Comparison of ENCODE assay signal across 19 cellular contexts in genomic region chr22:42626951-42627625, GRCh38. TPM values are rescaled to one million over a fixed set of nuclear protein-coding genes. Genes with fewer than 3 reads are reported as not detected.
A peak's percentile ranks its signal among the peaks of the same experiment; 100 is the strongest.
DNase-seq lines count a peak whose midpoint lies in the region; ATAC-seq and TF ChIP-seq lines count a peak whose summit lies in the region.
"Had no signal": no experiment of that assay in that cellular context is flagged by ENCODE, and none has a peak within 500 bp of the region (broad histone marks: within the 10 kb centered on the region; RNA-seq: fewer than 3 reads in every experiment).

No MANE protein-coding gene starts in this region.

- no peak overlapping the region for H3K4me3 ChIP-seq in spleen
- H3K4me3 ChIP-seq: BLaER1 had no signal

- no peak for DNase-seq in stimulated activated naive CD8-positive, alpha-beta T cell treated with anti-CD3 and anti-CD28 coated beads, Interleukin-15, amount 100 ng/mL, for 72 hours
- no peak for DNase-seq in stimulated activated naive CD8-positive, alpha-beta T cell treated with anti-CD3 and anti-CD28 coated beads, Interleukin-15, Interleukin-2, amounts not matched to agents 100 U/mL and 50 U/mL, for 24 hours
- no peak for DNase-seq in RWPE1 (ENCODE audit: low spot score)
- no peak for DNase-seq in endothelial cell (ENCODE audit: low spot score)
- DNase-seq in spleen = peak; percentile 62
- no peak for DNase-seq in activated naive CD4-positive, alpha-beta T cell treated with anti-CD3 and anti-CD28 coated beads, Interleukin-2, amount 50 U/mL, for 72 hours (ENCODE audit: low spot score in 2 of 2)
- DNase-seq: Caco-2; CD4-positive, CD25-positive, alpha-beta regulatory T cell; CD8-positive, alpha-beta T cell; DMS153; DND-41; H9 had no signal

- peaks cover 12% of the 10 kb centered on the region for H3K36me3 Mint-ChIP-seq in endothelial cell (ENCODE audit: low read depth, unreplicated experiment)
- H3K36me3 Mint-ChIP-seq in activated naive CD4-positive, alpha-beta T cell treated with anti-CD3 and anti-CD28 coated beads, Interleukin-2, amount 50 U/mL, for 72 hours = no peaks in the 10 kb centered on the region

- H3K9me3 ChIP-seq in spleen = no peaks in the 10 kb centered on the region
- H3K9me3 ChIP-seq: BLaER1, Caco-2 had no signal

- POLR2A ChIA-PET in RWPE1 (lab: Yijun Ruan, JAX; ENCODE audit: low non-redundant PET) = no interaction called here

- H3K4me1 Mint-ChIP-seq in stimulated activated naive CD8-positive, alpha-beta T cell treated with anti-CD3 and anti-CD28 coated beads, Interleukin-15, amount 100 ng/mL, for 72 hours = no peaks in the 10 kb centered on the region
- no peaks in the 10 kb centered on the region for H3K4me1 Mint-ChIP-seq in endothelial cell (ENCODE audit: unreplicated experiment)

- no peaks in the 10 kb centered on the region for H3K27me3 Mint-ChIP-seq in stimulated activated naive CD8-positive, alpha-beta T cell treated with anti-CD3 and anti-CD28 coated beads, Interleukin-15, amount 100 ng/mL, for 72 hours
- peaks cover 17% of the 10 kb centered on the region for H3K27me3 Mint-ChIP-seq in endothelial cell (ENCODE audit: unreplicated experiment)
- H3K27me3 Mint-ChIP-seq: B cell; CD4-positive, CD25-positive, alpha-beta regulatory T cell had no signal

- WGBS in spleen, 5 donors = 83 to 98% (median 97%) methylated on average over 3 to 25 of the region's 25 CpGs

- no peaks in the 10 kb centered on the region for H3K9me3 Mint-ChIP-seq in stimulated activated naive CD8-positive, alpha-beta T cell treated with anti-CD3 and anti-CD28 coated beads, Interleukin-15, amount 100 ng/mL, for 72 hours
- H3K9me3 Mint-ChIP-seq in endothelial cell (ENCODE audit: unreplicated experiment) = no peaks in the 10 kb centered on the region
- H3K9me3 Mint-ChIP-seq in activated naive CD4-positive, alpha-beta T cell treated with anti-CD3 and anti-CD28 coated beads, Interleukin-2, amount 50 U/mL, for 72 hours = no peaks in the 10 kb centered on the region
- H3K9me3 Mint-ChIP-seq: CD8-positive, alpha-beta T cell; H9 had no signal

- no peaks in the 10 kb centered on the region for H3K27me3 ChIP-seq in spleen (replicated peaks in 1 of 7)
- H3K27me3 ChIP-seq: BLaER1 had no signal

- intact Hi-C loops in spleen (cut with DNase I; ENCODE audit: low total_unique reads) = no loop called here

- H3K36me3 ChIP-seq in spleen = peaks cover 3 to 100% (median 87%) of the 10 kb centered on the region in 6 donors

- H3K4me1 ChIP-seq in spleen = peaks cover 0 to 28% (median 11%) of the 10 kb centered on the region in 6 donors
- H3K4me1 ChIP-seq: Caco-2 had no signal

- CTCF ChIA-PET in RWPE1 (lab: Yijun Ruan, JAX) = no interaction called here

- no peak overlapping the region for H3K4me3 Mint-ChIP-seq in stimulated activated naive CD8-positive, alpha-beta T cell treated with anti-CD3 and anti-CD28 coated beads, Interleukin-15, amount 100 ng/mL, for 72 hours
- peak overlapping the region; percentile 53 for H3K4me3 Mint-ChIP-seq in endothelial cell (ENCODE audit: unreplicated experiment)
- H3K4me3 Mint-ChIP-seq: B cell; CD4-positive, CD25-positive, alpha-beta regulatory T cell; CD8-positive, alpha-beta T cell; H9 had no signal

- no peak for TF ChIP-seq POLR2A in spleen (IDR thresholded peaks at IDR 0.05)

- peak overlapping the region; percentile 100 for H3K27ac ChIP-seq in RWPE1
- H3K27ac ChIP-seq in spleen = no peak overlapping the region
- H3K27ac ChIP-seq: BLaER1, C4-2B had no signal

- peak; percentile 41 for ATAC-seq in stimulated activated naive CD8-positive, alpha-beta T cell treated with anti-CD3 and anti-CD28 coated beads, Interleukin-15, amount 100 ng/mL, for 72 hours
- no peak for ATAC-seq in stimulated activated naive CD8-positive, alpha-beta T cell treated with anti-CD3 and anti-CD28 coated beads, Interleukin-15, Interleukin-2, amounts not matched to agents 100 U/mL and 50 U/mL, for 24 hours
- ATAC-seq in GM18868 (IDR thresholded peaks at IDR 0.05; ENCODE audit: unreplicated experiment) (no peak), HG03469 (IDR thresholded peaks at IDR 0.05; ENCODE audit: unreplicated experiment) (no peak)
- no peak for ATAC-seq in activated naive CD4-positive, alpha-beta T cell treated with anti-CD3 and anti-CD28 coated beads, Interleukin-2, amount 50 U/mL, for 72 hours
- ATAC-seq: CD8-positive, alpha-beta T cell; HCT116 had no signal

- H3K27ac Mint-ChIP-seq in stimulated activated naive CD8-positive, alpha-beta T cell treated with anti-CD3 and anti-CD28 coated beads, Interleukin-15, amount 100 ng/mL, for 72 hours = no peak overlapping the region
- no peak overlapping the region for H3K27ac Mint-ChIP-seq in endothelial cell (ENCODE audit: unreplicated experiment)
- H3K27ac Mint-ChIP-seq in activated naive CD4-positive, alpha-beta T cell treated with anti-CD3 and anti-CD28 coated beads, Interleukin-2, amount 50 U/mL, for 72 hours = peak overlapping the region in 1 of 2 donors; percentile 55
- H3K27ac Mint-ChIP-seq: B cell; CD4-positive, CD25-positive, alpha-beta regulatory T cell; CD8-positive, alpha-beta T cell had no signal

- TF ChIP-seq CTCF in RWPE1 (conservative IDR thresholded peaks at IDR 0.05; ENCODE audit: low read depth) (no peak), endothelial cell (IDR thresholded peaks at IDR 0.05; ENCODE audit: unreplicated experiment) (no peak), spleen (IDR thresholded peaks at IDR 0.05 in 8 of 11, conservative IDR thresholded peaks at IDR 0.05 in 3 of 11) (no peak)

RNA-seq across cellular contexts. Expression of gene POLDIP3, which starts 12.4 kb away (rescaled TPM):
- 50.0 TPM for total RNA-seq in endothelial cell (ENCODE audit: unreplicated experiment)
- 10 to 100 TPM; 37.0 to 64.7 (median 59.2) TPM for total RNA-seq in spleen
- polyA plus RNA-seq in spleen = 10 to 100 TPM; 17.5 to 29.4 (median 23.3) TPM
- 100 to 1,000 TPM in 1 of 2 donors, 10 to 100 TPM in 1; 71.9 to 126 TPM for total RNA-seq in activated naive CD4-positive, alpha-beta T cell treated with anti-CD3 and anti-CD28 coated beads, Interleukin-2, amount 50 U/mL, for 72 hours

RNA-seq across cellular contexts. Expression of gene ATP5MGL, which starts 13.3 kb away (rescaled TPM):
- total RNA-seq in endothelial cell (ENCODE audit: unreplicated experiment) = 0.82 TPM
- total RNA-seq in spleen = 1 to 10 TPM in 4 of 7 donors, under 1 TPM in 1, not detected in 2; 0.63 to 1.7 (median 1.1) TPM
- not detected for polyA plus RNA-seq in spleen
- total RNA-seq in activated naive CD4-positive, alpha-beta T cell treated with anti-CD3 and anti-CD28 coated beads, Interleukin-2, amount 50 U/mL, for 72 hours = 1 to 10 TPM in 1 of 2 donors, under 1 TPM in 1; 0.89 to 1.4 TPM
- total RNA-seq: A172 had no signal

RNA-seq across cellular contexts. Expression of gene CYB5R3, which starts 22.1 kb away (rescaled TPM):
- total RNA-seq in endothelial cell (ENCODE audit: unreplicated experiment) (125 TPM), spleen (100 to 1,000 TPM in 4 of 7 donors, 10 to 100 TPM in 3; 61.7 to 134 (median 101) TPM)
- 10 to 100 TPM; 37.3 to 79.7 (median 66.7) TPM for polyA plus RNA-seq in spleen
- 10 to 100 TPM; 49.7 to 84.6 TPM for total RNA-seq in activated naive CD4-positive, alpha-beta T cell treated with anti-CD3 and anti-CD28 coated beads, Interleukin-2, amount 50 U/mL, for 72 hours
